In the genomic region with DNA sequence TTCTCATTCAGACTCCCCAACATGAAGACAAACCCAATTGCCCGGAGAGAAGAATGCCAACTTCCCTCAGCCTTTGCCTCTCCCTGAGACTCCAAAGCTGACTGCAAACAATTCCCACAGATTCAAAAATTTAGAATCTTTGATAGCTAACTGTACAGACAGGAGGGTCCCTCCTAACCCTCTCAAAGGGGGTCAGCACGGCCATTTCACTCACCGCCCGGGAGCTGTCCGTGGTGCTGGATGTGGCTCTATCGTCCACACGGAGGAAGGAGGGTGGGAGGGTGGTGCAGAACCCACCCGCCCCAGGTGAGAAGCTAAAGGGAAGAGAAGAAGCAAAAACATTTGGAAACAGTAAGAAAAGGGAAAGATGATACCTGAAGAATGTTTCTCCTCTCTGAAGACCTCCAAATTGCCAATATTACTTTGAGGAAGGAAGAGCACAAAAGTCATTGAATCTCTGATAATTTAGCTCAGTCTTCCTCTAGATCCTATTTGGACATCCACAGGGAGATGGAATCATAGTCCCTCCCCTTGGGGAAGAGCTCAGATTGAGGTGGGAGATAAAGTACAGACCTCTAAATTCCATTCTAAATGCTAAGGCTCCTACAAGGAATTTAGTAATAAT, we compare ENCODE assay signal across 18 cellular contexts. TPM values are rescaled to one million over a fixed set of nuclear protein-coding genes. Genes with fewer than 3 reads are reported as not detected.
DNase-seq lines count a peak whose midpoint lies in the region; TF ChIP-seq lines count a peak whose summit lies in the region.
"Had no signal": no experiment of that assay in that cellular context is flagged by ENCODE, and none has a peak within 500 bp of the region (broad histone marks: within the 10 kb centered on the region; RNA-seq: fewer than 3 reads in every experiment).

No MANE protein-coding gene starts in this region.

- H3K4me3 Mint-ChIP-seq in activated naive CD4-positive, alpha-beta T cell treated with anti-CD3 and anti-CD28 coated beads for 36 hours: no peak overlapping the region
- no peak overlapping the region for H3K4me3 Mint-ChIP-seq in progenitor cell of endocrine pancreas (ENCODE audit: low read depth)
- no peak overlapping the region for H3K4me3 Mint-ChIP-seq in activated T-cell treated with anti-CD3 and anti-CD28 coated beads, Interleukin-2, amount 50 U/mL, for 24 hours
- H3K4me3 Mint-ChIP-seq: stimulated activated naive CD8-positive, alpha-beta T cell treated with anti-CD3 and anti-CD28 coated beads, Interleukin-15, Interleukin-2, amounts not matched to agents 100 ng/mL and 50 ng/mL, for 24 hours; T-helper 2 cell treated with Interferon-gamma antibody and Interleukin-4, amounts not matched to agents 5 μg/mL and 100 μg/mL, for 36 hours had no signal

- H3K27me3 Mint-ChIP-seq in activated naive CD4-positive, alpha-beta T cell treated with anti-CD3 and anti-CD28 coated beads for 36 hours (ENCODE audit: low read depth): peaks cover 49% of the 10 kb centered on the region
- peaks cover 84% of the 10 kb centered on the region for H3K27me3 Mint-ChIP-seq in progenitor cell of endocrine pancreas
- peaks cover 54% of the 10 kb centered on the region for H3K27me3 Mint-ChIP-seq in activated T-cell treated with anti-CD3 and anti-CD28 coated beads, Interleukin-2, amount 50 U/mL, for 24 hours

- H3K9me3 Mint-ChIP-seq in activated naive CD4-positive, alpha-beta T cell treated with anti-CD3 and anti-CD28 coated beads for 36 hours: no peaks in the 10 kb centered on the region
- H3K9me3 Mint-ChIP-seq in progenitor cell of endocrine pancreas (ENCODE audit: low read depth): no peaks in the 10 kb centered on the region
- H3K9me3 Mint-ChIP-seq in activated T-cell treated with anti-CD3 and anti-CD28 coated beads, Interleukin-2, amount 50 U/mL, for 24 hours: no peaks in the 10 kb centered on the region
- H3K9me3 Mint-ChIP-seq: CD8-positive, alpha-beta memory T cell; stimulated activated naive CD8-positive, alpha-beta T cell treated with anti-CD3 and anti-CD28 coated beads, Interleukin-15, Interleukin-2, amounts not matched to agents 100 ng/mL and 50 ng/mL, for 24 hours; T-helper 2 cell treated with Interferon-gamma antibody and Interleukin-4, amounts not matched to agents 5 μg/mL and 100 μg/mL, for 36 hours had no signal

- intact Hi-C loops in activated naive CD4-positive, alpha-beta T cell treated with anti-CD3 and anti-CD28 coated beads for 36 hours (cut with micrococcal nuclease): no loop called here

- peak; percentile 39 for DNase-seq in activated naive CD4-positive, alpha-beta T cell treated with anti-CD3 and anti-CD28 coated beads for 36 hours
- no peak for DNase-seq in activated naive CD4-positive, alpha-beta T cell (lab: John Stamatoyannopoulos, UW)
- DNase-seq in OCI-M1 (lab: John Stamatoyannopoulos, UW) (peak; percentile 48), progenitor cell of endocrine pancreas (ENCODE audit: low spot score, unreplicated experiment) (peak; percentile 58), NCI-H1930 (lab: John Stamatoyannopoulos, UW) (no peak), NCI-H748 treated with DMSO at 0.1 percent for 48 hours (lab: John Stamatoyannopoulos, UW) (no peak)
- DNase-seq in activated T-cell treated with anti-CD3 and anti-CD28 coated beads, Interleukin-2, amount 50 U/mL, for 24 hours: no peak
- DNase-seq: activated gamma-delta T cell treated with Interleukin-2 at 50 U/mL for 16 hours; CD8-positive, alpha-beta memory T cell; effector CD4-positive, alpha-beta T cell; EL; MM.1S; NCI-H2081; SHP77 had no signal

- no peak for TF ChIP-seq CTCF in progenitor cell of endocrine pancreas (IDR thresholded peaks at IDR 0.05; ENCODE audit: unreplicated experiment)

- H3K36me3 Mint-ChIP-seq in activated naive CD4-positive, alpha-beta T cell treated with anti-CD3 and anti-CD28 coated beads for 36 hours (ENCODE audit: low read depth): no peaks in the 10 kb centered on the region
- H3K36me3 Mint-ChIP-seq in progenitor cell of endocrine pancreas (ENCODE audit: insufficient read depth): no peaks in the 10 kb centered on the region
- no peaks in the 10 kb centered on the region for H3K36me3 Mint-ChIP-seq in activated T-cell treated with anti-CD3 and anti-CD28 coated beads, Interleukin-2, amount 50 U/mL, for 24 hours (ENCODE audit: low read depth)

- peak overlapping the region; percentile 100 for H3K27ac ChIP-seq in cingulate gyrus (ENCODE audit: low read depth, low read length)

- CTCF ChIA-PET in activated naive CD4-positive, alpha-beta T cell treated with anti-CD3 and anti-CD28 coated beads for 36 hours (lab: Charles Lee): interaction anchor here (0.9 to 1.4 kb wide), 3 partner anchors 9 to 29 kb away, joined by 3 to 4 read pairs (median 4); no protein-coding TSS in a partner anchor

- no peak overlapping the region for H3K27ac Mint-ChIP-seq in activated naive CD4-positive, alpha-beta T cell treated with anti-CD3 and anti-CD28 coated beads for 36 hours
- H3K27ac Mint-ChIP-seq in progenitor cell of endocrine pancreas: peak overlapping the region; percentile 2
- H3K27ac Mint-ChIP-seq in activated T-cell treated with anti-CD3 and anti-CD28 coated beads, Interleukin-2, amount 50 U/mL, for 24 hours: no peak overlapping the region
- H3K27ac Mint-ChIP-seq: stimulated activated naive CD8-positive, alpha-beta T cell treated with anti-CD3 and anti-CD28 coated beads, Interleukin-15, Interleukin-2, amounts not matched to agents 100 ng/mL and 50 ng/mL, for 24 hours; T-helper 2 cell treated with Interferon-gamma antibody and Interleukin-4, amounts not matched to agents 5 μg/mL and 100 μg/mL, for 36 hours had no signal

- H3K4me1 Mint-ChIP-seq in activated naive CD4-positive, alpha-beta T cell treated with anti-CD3 and anti-CD28 coated beads for 36 hours (ENCODE audit: low read depth): peaks cover under 1% of the 10 kb centered on the region
- no peaks in the 10 kb centered on the region for H3K4me1 Mint-ChIP-seq in progenitor cell of endocrine pancreas (ENCODE audit: low read depth)
- H3K4me1 Mint-ChIP-seq in activated T-cell treated with anti-CD3 and anti-CD28 coated beads, Interleukin-2, amount 50 U/mL, for 24 hours (ENCODE audit: low read depth): peaks cover 2% of the 10 kb centered on the region

RNA-seq across cellular contexts. Expression of gene RHBG, which starts 45.5 kb away (rescaled TPM):
- total RNA-seq in activated naive CD4-positive, alpha-beta T cell treated with anti-CD3 and anti-CD28 coated beads for 36 hours: not detected
- 0.36 and 0.71 TPM in 2 replicates for total RNA-seq in progenitor cell of endocrine pancreas
- total RNA-seq: activated CD8-positive, alpha-beta memory T cell treated with anti-CD3 and anti-CD28 coated beads for 36 hours; CD8-positive, alpha-beta memory T cell had no signal

Comparison
In these comparisons a context has a peak if more than half of its experiments do, and no peak if none do; other contexts are left out.
1. DNase-seq: peak in activated naive CD4-positive, alpha-beta T cell treated with anti-CD3 and anti-CD28 coated beads for 36 hours (single experiment), OCI-M1 (single experiment) and progenitor cell of endocrine pancreas (single experiment); none in activated naive CD4-positive, alpha-beta T cell (0 of 4), NCI-H1930 (0 of 2), NCI-H748 treated with DMSO at 0.1 percent for 48 hours (single experiment) and activated T-cell treated with anti-CD3 and anti-CD28 coated beads, Interleukin-2, amount 50 U/mL, for 24 hours (single experiment).